Comparison of ENCODE assay signal across 1 cellular context in the genomic region with DNA sequence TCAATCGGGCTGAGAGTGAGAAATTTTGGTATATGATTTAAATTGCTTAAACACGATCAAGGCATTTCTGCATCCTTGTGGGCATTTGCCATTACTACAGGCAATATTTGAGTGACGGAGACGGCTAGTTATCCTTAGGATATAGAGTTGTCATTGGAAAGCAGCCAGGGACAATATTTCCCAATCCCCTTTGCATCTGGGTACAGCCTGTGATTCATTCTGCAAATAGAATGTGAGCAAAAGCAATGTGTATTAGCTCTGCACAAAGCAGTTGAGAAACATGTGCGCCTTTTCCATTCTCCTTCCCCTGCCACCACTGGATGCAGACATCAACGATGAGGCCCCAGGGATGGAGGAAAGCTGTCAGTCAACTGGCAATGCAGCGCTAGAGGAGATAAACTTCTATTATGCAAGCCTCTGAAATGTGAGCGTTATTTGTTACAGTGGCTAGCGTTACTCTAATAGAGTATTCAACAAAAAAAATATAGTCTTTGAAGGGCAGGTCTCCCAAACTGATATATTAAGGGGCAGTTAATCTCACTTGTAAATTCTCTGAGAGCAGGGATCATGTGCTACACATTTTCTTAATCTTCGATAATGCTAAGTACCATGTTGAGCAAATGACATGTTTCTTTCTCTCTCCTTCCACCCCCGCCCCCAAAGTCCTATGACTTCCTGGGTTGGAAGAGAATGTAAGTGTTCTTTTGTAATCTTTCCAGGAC.
TF ChIP-seq lines count a peak whose summit lies in the region.

No MANE protein-coding gene starts in this region.

TF ChIP-seq in HepG2, 621 proteins besides CTCF, POLR2A, EP300 and RAD21 (continued from another document and continues in another):
- TF ChIP-seq, protein P1, sequence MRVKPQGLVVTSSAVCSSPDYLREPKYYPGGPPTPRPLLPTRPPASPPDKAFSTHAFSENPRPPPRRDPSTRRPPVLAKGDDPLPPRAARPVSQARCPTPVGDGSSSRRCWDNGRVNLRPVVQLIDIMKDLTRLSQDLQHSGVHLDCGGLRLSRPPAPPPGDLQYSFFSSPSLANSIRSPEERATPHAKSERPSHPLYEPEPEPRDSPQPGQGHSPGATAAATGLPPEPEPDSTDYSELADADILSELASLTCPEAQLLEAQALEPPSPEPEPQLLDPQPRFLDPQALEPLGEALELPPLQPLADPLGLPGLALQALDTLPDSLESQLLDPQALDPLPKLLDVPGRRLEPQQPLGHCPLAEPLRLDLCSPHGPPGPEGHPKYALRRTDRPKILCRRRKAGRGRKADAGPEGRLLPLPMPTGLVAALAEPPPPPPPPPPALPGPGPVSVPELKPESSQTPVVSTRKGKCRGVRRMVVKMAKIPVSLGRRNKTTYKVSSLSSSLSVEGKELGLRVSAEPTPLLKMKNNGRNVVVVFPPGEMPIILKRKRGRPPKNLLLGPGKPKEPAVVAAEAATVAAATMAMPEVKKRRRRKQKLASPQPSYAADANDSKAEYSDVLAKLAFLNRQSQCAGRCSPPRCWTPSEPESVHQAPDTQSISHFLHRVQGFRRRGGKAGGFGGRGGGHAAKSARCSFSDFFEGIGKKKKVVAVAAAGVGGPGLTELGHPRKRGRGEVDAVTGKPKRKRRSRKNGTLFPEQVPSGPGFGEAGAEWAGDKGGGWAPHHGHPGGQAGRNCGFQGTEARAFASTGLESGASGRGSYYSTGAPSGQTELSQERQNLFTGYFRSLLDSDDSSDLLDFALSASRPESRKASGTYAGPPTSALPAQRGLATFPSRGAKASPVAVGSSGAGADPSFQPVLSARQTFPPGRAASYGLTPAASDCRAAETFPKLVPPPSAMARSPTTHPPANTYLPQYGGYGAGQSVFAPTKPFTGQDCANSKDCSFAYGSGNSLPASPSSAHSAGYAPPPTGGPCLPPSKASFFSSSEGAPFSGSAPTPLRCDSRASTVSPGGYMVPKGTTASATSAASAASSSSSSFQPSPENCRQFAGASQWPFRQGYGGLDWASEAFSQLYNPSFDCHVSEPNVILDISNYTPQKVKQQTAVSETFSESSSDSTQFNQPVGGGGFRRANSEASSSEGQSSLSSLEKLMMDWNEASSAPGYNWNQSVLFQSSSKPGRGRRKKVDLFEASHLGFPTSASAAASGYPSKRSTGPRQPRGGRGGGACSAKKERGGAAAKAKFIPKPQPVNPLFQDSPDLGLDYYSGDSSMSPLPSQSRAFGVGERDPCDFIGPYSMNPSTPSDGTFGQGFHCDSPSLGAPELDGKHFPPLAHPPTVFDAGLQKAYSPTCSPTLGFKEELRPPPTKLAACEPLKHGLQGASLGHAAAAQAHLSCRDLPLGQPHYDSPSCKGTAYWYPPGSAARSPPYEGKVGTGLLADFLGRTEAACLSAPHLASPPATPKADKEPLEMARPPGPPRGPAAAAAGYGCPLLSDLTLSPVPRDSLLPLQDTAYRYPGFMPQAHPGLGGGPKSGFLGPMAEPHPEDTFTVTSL (CRISPR knock-in tag; IDR thresholded peaks at IDR 0.05; ENCODE audit: borderline replicate concordance), result peak; percentile 99
- no peak for TF ChIP-seq MAZ (IDR thresholded peaks at IDR 0.05; ENCODE audit: borderline replicate concordance, low read depth, low read length)
- TF ChIP-seq MAZ (CRISPR knock-in tag; IDR thresholded peaks at IDR 0.05; ENCODE audit: low read depth), result 0 out of 2 replicates have a peak, but pooled peaks have one; percentile 63
- TF ChIP-seq ZNF557 (CRISPR knock-in tag; IDR thresholded peaks at IDR 0.05), result no peak
- TF ChIP-seq KDM6A (CRISPR knock-in tag; IDR thresholded peaks at IDR 0.05; ENCODE audit: low read depth), result peak; percentile 76; the same call in 1 of the 2 replicates
- TF ChIP-seq, protein P2, sequence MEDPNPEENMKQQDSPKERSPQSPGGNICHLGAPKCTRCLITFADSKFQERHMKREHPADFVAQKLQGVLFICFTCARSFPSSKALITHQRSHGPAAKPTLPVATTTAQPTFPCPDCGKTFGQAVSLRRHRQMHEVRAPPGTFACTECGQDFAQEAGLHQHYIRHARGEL (CRISPR knock-in tag; IDR thresholded peaks at IDR 0.05), result no peak
- TF ChIP-seq RAD51 (IDR thresholded peaks at IDR 0.05; ENCODE audit: borderline replicate concordance), result no peak
- TF ChIP-seq TRIM24 (CRISPR knock-in tag; IDR thresholded peaks at IDR 0.05), result peak; percentile 87; the same call in 1 of the 2 replicates
- no peak for TF ChIP-seq SUZ12 (IDR thresholded peaks at IDR 0.05; ENCODE audit: low read depth, low read length)
- no peak; the same call in 1 of the 2 replicates for TF ChIP-seq ZNF749 (CRISPR knock-in tag; IDR thresholded peaks at IDR 0.05; ENCODE audit: borderline replicate concordance)
- 0 out of 2 replicates have a peak, but pooled peaks have one; percentile 78 for TF ChIP-seq WIZ (CRISPR knock-in tag; IDR thresholded peaks at IDR 0.05)
- TF ChIP-seq, protein P3, sequence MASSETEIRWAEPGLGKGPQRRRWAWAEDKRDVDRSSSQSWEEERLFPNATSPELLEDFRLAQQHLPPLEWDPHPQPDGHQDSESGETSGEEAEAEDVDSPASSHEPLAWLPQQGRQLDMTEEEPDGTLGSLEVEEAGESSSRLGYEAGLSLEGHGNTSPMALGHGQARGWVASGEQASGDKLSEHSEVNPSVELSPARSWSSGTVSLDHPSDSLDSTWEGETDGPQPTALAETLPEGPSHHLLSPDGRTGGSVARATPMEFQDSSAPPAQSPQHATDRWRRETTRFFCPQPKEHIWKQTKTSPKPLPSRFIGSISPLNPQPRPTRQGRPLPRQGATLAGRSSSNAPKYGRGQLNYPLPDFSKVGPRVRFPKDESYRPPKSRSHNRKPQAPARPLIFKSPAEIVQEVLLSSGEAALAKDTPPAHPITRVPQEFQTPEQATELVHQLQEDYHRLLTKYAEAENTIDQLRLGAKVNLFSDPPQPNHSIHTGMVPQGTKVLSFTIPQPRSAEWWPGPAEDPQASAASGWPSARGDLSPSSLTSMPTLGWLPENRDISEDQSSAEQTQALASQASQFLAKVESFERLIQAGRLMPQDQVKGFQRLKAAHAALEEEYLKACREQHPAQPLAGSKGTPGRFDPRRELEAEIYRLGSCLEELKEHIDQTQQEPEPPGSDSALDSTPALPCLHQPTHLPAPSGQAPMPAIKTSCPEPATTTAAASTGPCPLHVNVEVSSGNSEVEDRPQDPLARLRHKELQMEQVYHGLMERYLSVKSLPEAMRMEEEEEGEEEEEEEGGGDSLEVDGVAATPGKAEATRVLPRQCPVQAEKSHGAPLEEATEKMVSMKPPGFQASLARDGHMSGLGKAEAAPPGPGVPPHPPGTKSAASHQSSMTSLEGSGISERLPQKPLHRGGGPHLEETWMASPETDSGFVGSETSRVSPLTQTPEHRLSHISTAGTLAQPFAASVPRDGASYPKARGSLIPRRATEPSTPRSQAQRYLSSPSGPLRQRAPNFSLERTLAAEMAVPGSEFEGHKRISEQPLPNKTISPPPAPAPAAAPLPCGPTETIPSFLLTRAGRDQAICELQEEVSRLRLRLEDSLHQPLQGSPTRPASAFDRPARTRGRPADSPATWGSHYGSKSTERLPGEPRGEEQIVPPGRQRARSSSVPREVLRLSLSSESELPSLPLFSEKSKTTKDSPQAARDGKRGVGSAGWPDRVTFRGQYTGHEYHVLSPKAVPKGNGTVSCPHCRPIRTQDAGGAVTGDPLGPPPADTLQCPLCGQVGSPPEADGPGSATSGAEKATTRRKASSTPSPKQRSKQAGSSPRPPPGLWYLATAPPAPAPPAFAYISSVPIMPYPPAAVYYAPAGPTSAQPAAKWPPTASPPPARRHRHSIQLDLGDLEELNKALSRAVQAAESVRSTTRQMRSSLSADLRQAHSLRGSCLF (CRISPR knock-in tag; IDR thresholded peaks at IDR 0.05; ENCODE audit: borderline replicate concordance), result peak; percentile 53; the same call in 1 of the 2 replicates
- TF ChIP-seq NCOR1 (IDR thresholded peaks at IDR 0.05; ENCODE audit: borderline replicate concordance, low read length), result peak; percentile 95
- TF ChIP-seq, protein P4, sequence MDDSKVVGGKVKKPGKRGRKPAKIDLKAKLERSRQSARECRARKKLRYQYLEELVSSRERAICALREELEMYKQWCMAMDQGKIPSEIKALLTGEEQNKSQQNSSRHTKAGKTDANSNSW (CRISPR knock-in tag; IDR thresholded peaks at IDR 0.05; ENCODE audit: borderline replicate concordance), result peak; percentile 63; the same call in 1 of the 2 replicates
- TF ChIP-seq ZNF253 (CRISPR knock-in tag; IDR thresholded peaks at IDR 0.05; ENCODE audit: borderline replicate concordance), result no peak
- peak; percentile 73 for TF ChIP-seq JARID2 (CRISPR knock-in tag; IDR thresholded peaks at IDR 0.05; ENCODE audit: insufficient replicate concordance)
- TF ChIP-seq NFE2L1 (CRISPR knock-in tag; IDR thresholded peaks at IDR 0.05; ENCODE audit: borderline replicate concordance), result no peak
- peak; percentile 99 for TF ChIP-seq JUN (CRISPR knock-in tag; IDR thresholded peaks at IDR 0.05)
- TF ChIP-seq ATF7 (IDR thresholded peaks at IDR 0.05), result peak; percentile 87
- TF ChIP-seq ATF7 (CRISPR knock-in tag; IDR thresholded peaks at IDR 0.05), result peak; percentile 91
- TF ChIP-seq ZNF776 (CRISPR knock-in tag; IDR thresholded peaks at IDR 0.05), result no peak; the same call in 1 of the 2 replicates
- TF ChIP-seq SATB2 (CRISPR knock-in tag; IDR thresholded peaks at IDR 0.05), result peak; percentile 84; the same call in 1 of the 2 replicates
- peak; percentile 92; the same call in 1 of the 2 replicates for TF ChIP-seq ZNF564 (CRISPR knock-in tag; IDR thresholded peaks at IDR 0.05)
- TF ChIP-seq ETV5 (CRISPR knock-in tag; IDR thresholded peaks at IDR 0.05; ENCODE audit: borderline replicate concordance), result peak; percentile 92
- TF ChIP-seq GLMP (CRISPR knock-in tag; IDR thresholded peaks at IDR 0.05; ENCODE audit: borderline replicate concordance), result no peak
- TF ChIP-seq SIN3A (IDR thresholded peaks at IDR 0.05; ENCODE audit: borderline replicate concordance, low read depth, low read length), result no peak; the same call in 1 of the 2 replicates
- TF ChIP-seq AGO1 (IDR thresholded peaks at IDR 0.05; ENCODE audit: low read depth, low read length, poor library complexity, severe bottlenecking), result no peak
- no peak for TF ChIP-seq ZFP41 (CRISPR knock-in tag; IDR thresholded peaks at IDR 0.05; ENCODE audit: borderline replicate concordance)
- TF ChIP-seq ZNF605 (CRISPR knock-in tag; IDR thresholded peaks at IDR 0.05), result peak; percentile 90
- TF ChIP-seq MEF2D (CRISPR knock-in tag; IDR thresholded peaks at IDR 0.05), result peak; percentile 97
- peak; percentile 91 for TF ChIP-seq RBAK (CRISPR knock-in tag; IDR thresholded peaks at IDR 0.05)
- TF ChIP-seq NAIF1 (CRISPR knock-in tag; IDR thresholded peaks at IDR 0.05; ENCODE audit: borderline replicate concordance), result peak; percentile 90; the same call in 1 of the 2 replicates
- TF ChIP-seq MAF1 (CRISPR knock-in tag; IDR thresholded peaks at IDR 0.05; ENCODE audit: borderline replicate concordance), result 0 out of 2 replicates have a peak, but pooled peaks have one; percentile 47
- no peak for TF ChIP-seq IKZF1 (IDR thresholded peaks at IDR 0.05)
- TF ChIP-seq KLF6 (CRISPR knock-in tag; IDR thresholded peaks at IDR 0.05), result peak; percentile 96
- peak; percentile 70; the same call in 1 of the 2 replicates for TF ChIP-seq ZNF329 (CRISPR knock-in tag; IDR thresholded peaks at IDR 0.05; ENCODE audit: low read depth)
- peak in 1 of 2 experiments; percentile 97; a peak in 2 of 4 replicates for TF ChIP-seq KLF16 (CRISPR knock-in tag; IDR thresholded peaks at IDR 0.05)
- TF ChIP-seq POGZ (CRISPR knock-in tag; IDR thresholded peaks at IDR 0.05), result peak; percentile 95
- no peak for TF ChIP-seq EEA1 (CRISPR knock-in tag; IDR thresholded peaks at IDR 0.05; ENCODE audit: borderline replicate concordance)
- no peak for TF ChIP-seq ZNF850 (CRISPR knock-in tag; conservative IDR thresholded peaks at IDR 0.05)
- peak; percentile 95 for TF ChIP-seq SKI (IDR thresholded peaks at IDR 0.05; ENCODE audit: partially characterized antibody)
- no peak for TF ChIP-seq ZNF280B (CRISPR knock-in tag; IDR thresholded peaks at IDR 0.05; ENCODE audit: borderline replicate concordance)
- TF ChIP-seq CENPBD1 (CRISPR knock-in tag; IDR thresholded peaks at IDR 0.05; ENCODE audit: borderline replicate concordance, low read depth), result no peak
- no peak for TF ChIP-seq ZNF83 (CRISPR knock-in tag; IDR thresholded peaks at IDR 0.05; ENCODE audit: borderline replicate concordance)
- no peak for TF ChIP-seq SOX6 (IDR thresholded peaks at IDR 0.05)
- TF ChIP-seq SOX6 (CRISPR knock-in tag; IDR thresholded peaks at IDR 0.05), result peak; percentile 99
- peak; percentile 91 for TF ChIP-seq THAP11 (CRISPR knock-in tag; IDR thresholded peaks at IDR 0.05)
- TF ChIP-seq MAFK (conservative IDR thresholded peaks at IDR 0.05 in 1 of 2, IDR thresholded peaks at IDR 0.05 in 1 of 2; ENCODE audit: low read length in 2 of 2), result no peak
- no peak for TF ChIP-seq NR1H2 (CRISPR knock-in tag; IDR thresholded peaks at IDR 0.05; ENCODE audit: borderline replicate concordance, low read depth)
- no peak for TF ChIP-seq KDM5A (IDR thresholded peaks at IDR 0.05; ENCODE audit: borderline replicate concordance, low read length)
